ENCODE assay signal across 2 cellular contexts in genomic region chr7:156802214-156802613, GRCh38.
TF ChIP-seq lines count a peak whose summit lies in the region.

No MANE protein-coding gene starts in this region.

TF ChIP-seq in A549, 52 proteins besides CTCF, POLR2A, EP300 and RAD21:
- TF ChIP-seq RNF2 (IDR thresholded peaks at IDR 0.05; ENCODE audit: borderline replicate concordance, low read depth) (no peak), MAFK (IDR thresholded peaks at IDR 0.05; ENCODE audit: partially characterized antibody) (peak; percentile 72)

TF ChIP-seq in K562, 482 proteins besides CTCF, POLR2A, EP300 and RAD21:
- TF ChIP-seq ATF2 (CRISPR knock-in tag; IDR thresholded peaks at IDR 0.05): no peak
- TF ChIP-seq TBL1XR1 (IDR thresholded peaks at IDR 0.05; ENCODE audit: low read length in 2 of 2): no peak
- no peak for TF ChIP-seq CBX2 (IDR thresholded peaks at IDR 0.05; ENCODE audit: insufficient read depth, low read length, poor library complexity, severe bottlenecking)
- no peak for TF ChIP-seq BCOR (IDR thresholded peaks at IDR 0.05)
- TF ChIP-seq ZNF696 (CRISPR knock-in tag; conservative IDR thresholded peaks at IDR 0.05): no peak
- no peak for TF ChIP-seq ZFPM2 (CRISPR knock-in tag; IDR thresholded peaks at IDR 0.05)
- TF ChIP-seq ZNF121 (CRISPR knock-in tag; conservative IDR thresholded peaks at IDR 0.05): no peak
- TF ChIP-seq ZNF79 (CRISPR knock-in tag; IDR thresholded peaks at IDR 0.05; ENCODE audit: low read depth): no peak
- TF ChIP-seq CHD1 (IDR thresholded peaks at IDR 0.05; ENCODE audit: low read length): no peak
- TF ChIP-seq RAD51 (IDR thresholded peaks at IDR 0.05; ENCODE audit: borderline replicate concordance, low read depth): no peak
- no peak for TF ChIP-seq CCNT2 (IDR thresholded peaks at IDR 0.05; ENCODE audit: borderline replicate concordance, extremely low read depth, insufficient read length, low read depth, low read length)
- no peak for TF ChIP-seq ZEB2 (IDR thresholded peaks at IDR 0.05)
- no peak for TF ChIP-seq STAT5A (IDR thresholded peaks at IDR 0.05; ENCODE audit: borderline replicate concordance, low read length)
- no peak for TF ChIP-seq TEAD1 (CRISPR knock-in tag; IDR thresholded peaks at IDR 0.05)
- no peak for TF ChIP-seq AFF1 (IDR thresholded peaks at IDR 0.05; ENCODE audit: low read depth in 1 of 2, partially characterized antibody in 2 of 2)
- TF ChIP-seq PPARD (CRISPR knock-in tag; IDR thresholded peaks at IDR 0.05): no peak
- TF ChIP-seq FOXA3 (CRISPR knock-in tag; conservative IDR thresholded peaks at IDR 0.05 in 1 of 2, IDR thresholded peaks at IDR 0.05 in 1 of 2): no peak
- peak; percentile 38; the same call in 1 of the 2 replicates for TF ChIP-seq MAFF (IDR thresholded peaks at IDR 0.05; ENCODE audit: low read length)
- TF ChIP-seq SPI1 (IDR thresholded peaks at IDR 0.05; ENCODE audit: borderline replicate concordance, low read depth, low read length): no peak
- TF ChIP-seq C11orf30 (IDR thresholded peaks at IDR 0.05; ENCODE audit: low read depth): peak; percentile 57; the same call in 1 of the 2 replicates
- no peak for TF ChIP-seq TEAD2 (tag; IDR thresholded peaks at IDR 0.05)
- TF ChIP-seq ZBTB34 (CRISPR knock-in tag; IDR thresholded peaks at IDR 0.05): no peak
- no peak for TF ChIP-seq FOSL1 (tag; conservative IDR thresholded peaks at IDR 0.05)
- TF ChIP-seq ZNF316 (IDR thresholded peaks at IDR 0.05): peak; percentile 67
- no peak for TF ChIP-seq ZBTB12 (CRISPR knock-in tag; IDR thresholded peaks at IDR 0.05)
- TF ChIP-seq JUND (IDR thresholded peaks at IDR 0.05; ENCODE audit: borderline replicate concordance, low read depth, low read length): no peak
- no peak for TF ChIP-seq JUND (tag; IDR thresholded peaks at IDR 0.05; ENCODE audit: borderline replicate concordance, low read depth, low read length)
- TF ChIP-seq MAFK (IDR thresholded peaks at IDR 0.05; ENCODE audit: low read length): peak; percentile 27; the same call in 1 of the 2 replicates
- TF ChIP-seq ZFP36 (IDR thresholded peaks at IDR 0.05; ENCODE audit: low read depth, low read length, partially characterized antibody): no peak
- TF ChIP-seq MBD1 (CRISPR knock-in tag; IDR thresholded peaks at IDR 0.05): no peak
- TF ChIP-seq BCL6 (CRISPR knock-in tag; IDR thresholded peaks at IDR 0.05): no peak
- TF ChIP-seq ZBTB8A (IDR thresholded peaks at IDR 0.05; ENCODE audit: partially characterized antibody): no peak
- TF ChIP-seq ZSCAN29 (IDR thresholded peaks at IDR 0.05): no peak
